16 cellular contexts compared by ENCODE assay signal in genomic region chr3:135161425-135161824, GRCh38.
A peak's percentile ranks its signal among the peaks of the same experiment; 100 is the strongest.
DNase-seq lines count a peak whose midpoint lies in the region; ATAC-seq and TF ChIP-seq lines count a peak whose summit lies in the region.
"Had no signal": no experiment of that assay in that cellular context is flagged by ENCODE, and none has a peak within 500 bp of the region (broad histone marks: within the 10 kb centered on the region; RNA-seq: fewer than 3 reads in every experiment).

No MANE protein-coding gene starts in this region.

- ATAC-seq in GM23338 (peak; percentile 80), WTC11 (peak; percentile 73)

- no peaks in the 10 kb centered on the region for H3K36me3 Mint-ChIP-seq in GM23338 (ENCODE audit: low read depth)
- no peaks in the 10 kb centered on the region for H3K36me3 Mint-ChIP-seq in WTC11
- H3K36me3 Mint-ChIP-seq: CD4-positive, CD25-positive, alpha-beta regulatory T cell had no signal

- H4K8ac ChIP-seq in neuronal stem cell (ENCODE audit: low read depth, low read length), result no peak overlapping the region

- no peak overlapping the region for H4K91ac ChIP-seq in neuronal stem cell (ENCODE audit: low read depth, low read length, poor library complexity)

- H2BK12ac ChIP-seq in neuronal stem cell (ENCODE audit: low read length), result no peak overlapping the region

- H2AFZ ChIP-seq in GM23338 (no peak overlapping the region), neuronal stem cell (ENCODE audit: low read length) (no peak overlapping the region)
- H2AFZ ChIP-seq: GM23248 had no signal

- POLR2A ChIA-PET in WTC11 (lab: Charles Lee), result interaction anchor here (0.7 kb wide), 1 partner anchor 9 kb away, joined by 3 read pairs; no protein-coding TSS in a partner anchor

- H2BK15ac ChIP-seq in neuronal stem cell (ENCODE audit: low read length), result no peak overlapping the region

- H3K4me1 Mint-ChIP-seq in GM23338, result peaks cover 21% of the 10 kb centered on the region
- peaks cover 29% of the 10 kb centered on the region for H3K4me1 Mint-ChIP-seq in WTC11
- H3K4me1 Mint-ChIP-seq: CD4-positive, CD25-positive, alpha-beta regulatory T cell had no signal

- CTCF ChIA-PET in WTC11 (lab: Charles Lee), result interaction anchor here (0.8 to 1.6 kb wide), 4 partner anchors 78 to 367 kb away, joined by 3 to 11 read pairs (median 6); partner anchors contain the start of gene EPHB1

- peaks cover 5% of the 10 kb centered on the region for H3K27me3 Mint-ChIP-seq in GM23338 (ENCODE audit: insufficient read depth, low read depth, poor library complexity)
- H3K27me3 Mint-ChIP-seq in WTC11 (ENCODE audit: low read depth), result peaks cover 3% of the 10 kb centered on the region; the same call in 1 of the 2 replicates
- H3K27me3 Mint-ChIP-seq: CD4-positive, CD25-positive, alpha-beta regulatory T cell had no signal

- H3K79me2 ChIP-seq in GM23338 (replicated peaks; ENCODE audit: insufficient read depth), result no peaks in the 10 kb centered on the region

- DNase-seq in GM23338 (ENCODE audit: low spot score), result peak; percentile 13
- no peak for DNase-seq in WTC11 (ENCODE audit: low spot score)
- DNase-seq in iPS-NIHi11 (ENCODE audit: low spot score), result peak; percentile 17
- peak; percentile 11 for DNase-seq in neuronal stem cell (ENCODE audit: low spot score)
- DNase-seq in NCI-H2196 (lab: John Stamatoyannopoulos, UW; ENCODE audit: unreplicated experiment), result no peak
- DNase-seq in CD1c-positive myeloid dendritic cell (ENCODE audit: extremely low spot score), result no peak
- no peak for DNase-seq in GOT3 (lab: John Stamatoyannopoulos, UW)
- DNase-seq: 8988T; AML-193; CD4-positive, CD25-positive, alpha-beta regulatory T cell; DMS53; GM23248; HCEC 1CT; IMR-90; KBM-7 had no signal

- H3K79me1 ChIP-seq in neuronal stem cell (ENCODE audit: low read depth, low read length), result no peaks in the 10 kb centered on the region

- H3K36me3 ChIP-seq in GM23338 (ENCODE audit: insufficient read depth) (no peaks in the 10 kb centered on the region), neuronal stem cell (replicated peaks in 1 of 2; ENCODE audit: control insufficient read depth in 2 of 2, insufficient read depth in 2 of 2, low read length in 2 of 2) (no peaks in the 10 kb centered on the region)
- H3K36me3 ChIP-seq: BLaER1 had no signal

- no peak overlapping the region for H3K27ac Mint-ChIP-seq in GM23338
- no peak overlapping the region for H3K27ac Mint-ChIP-seq in WTC11
- H3K27ac Mint-ChIP-seq: CD4-positive, CD25-positive, alpha-beta regulatory T cell had no signal

- no peak overlapping the region for H3K9ac ChIP-seq in neuronal stem cell (ENCODE audit: low read depth, low read length, poor library complexity)
- H3K9ac ChIP-seq: BLaER1, GM23248 had no signal

- H3K9me2 ChIP-seq in GM23338 (ENCODE audit: insufficient read depth), result no peaks in the 10 kb centered on the region

- no peaks in the 10 kb centered on the region for H3K9me3 Mint-ChIP-seq in GM23338
- no peaks in the 10 kb centered on the region for H3K9me3 Mint-ChIP-seq in WTC11
- H3K9me3 Mint-ChIP-seq: CD4-positive, CD25-positive, alpha-beta regulatory T cell had no signal

- no peak overlapping the region for H3K4me3 Mint-ChIP-seq in GM23338
- H3K4me3 Mint-ChIP-seq in WTC11, result no peak overlapping the region
- H3K4me3 Mint-ChIP-seq: CD4-positive, CD25-positive, alpha-beta regulatory T cell had no signal

- no peak overlapping the region for H2AK5ac ChIP-seq in neuronal stem cell (ENCODE audit: low read depth, low read length)

- H3K4me2 ChIP-seq in GM23338 (no peak overlapping the region), neuronal stem cell (ENCODE audit: insufficient read depth, low read length, poor library complexity, severe bottlenecking) (no peak overlapping the region)
- H3K4me2 ChIP-seq: BLaER1 had no signal

- H3K27me3 ChIP-seq in GM23338 (ENCODE audit: insufficient read depth) (no peaks in the 10 kb centered on the region), neuronal stem cell (ENCODE audit: control insufficient read depth in 3 of 3, insufficient read depth in 3 of 3, low read depth in 1 of 3, low read length in 3 of 3) (no peaks in the 10 kb centered on the region)
- H3K27me3 ChIP-seq: BLaER1 had no signal

- no CpG with 5 or more reads among the region's 1 CpG for WGBS in neuronal stem cell (ENCODE audit: extremely low coverage in 2 of 2, insufficient read length in 2 of 2, insufficient replicate concordance in 1 of 2), 2 donors

- no peak overlapping the region for H3K14ac ChIP-seq in neuronal stem cell (ENCODE audit: low read length)

- no peak overlapping the region for H3K23ac ChIP-seq in neuronal stem cell (ENCODE audit: low read depth, low read length, poor library complexity)

- H3K9me3 ChIP-seq in neuronal stem cell (replicated peaks in 1 of 2; ENCODE audit: control insufficient read depth in 2 of 2, insufficient read depth in 1 of 2, low read depth in 1 of 2, low read length in 2 of 2), result no peaks in the 10 kb centered on the region
- H3K9me3 ChIP-seq: BLaER1 had no signal

- H3K18ac ChIP-seq in neuronal stem cell (ENCODE audit: low read length), result no peak overlapping the region

- H3K4ac ChIP-seq in neuronal stem cell (ENCODE audit: low read length), result no peak overlapping the region

- H2BK5ac ChIP-seq in neuronal stem cell (ENCODE audit: low read length), result no peak overlapping the region

- H3K4me1 ChIP-seq in GM23338 (ENCODE audit: insufficient read depth), result peaks cover 7% of the 10 kb centered on the region
- H3K4me1 ChIP-seq in neuronal stem cell (ENCODE audit: control insufficient read depth in 2 of 2, insufficient read depth in 1 of 2, low read depth in 1 of 2, low read length in 2 of 2), result peaks cover 6 to 18% of the 10 kb centered on the region in 2 donors
- H3K4me1 ChIP-seq: BLaER1 had no signal

- no peak overlapping the region for H3K27ac ChIP-seq in GM23338 (ENCODE audit: low read depth)
- H3K27ac ChIP-seq in neuronal stem cell (replicated peaks; ENCODE audit: low read length), result no peak overlapping the region
- H3K27ac ChIP-seq: BLaER1, GM23248 had no signal

- H4K20me1 ChIP-seq in GM23338 (replicated peaks; ENCODE audit: insufficient read depth), result no peaks in the 10 kb centered on the region
- H4K20me1 ChIP-seq: BLaER1 had no signal

- no peak overlapping the region for H3K4me3 ChIP-seq in GM23338
- H3K4me3 ChIP-seq in neuronal stem cell (ENCODE audit: low read length in 2 of 2), result no peak overlapping the region
- H3K4me3 ChIP-seq: BLaER1, GM23248 had no signal

- no peaks in the 10 kb centered on the region for H3F3A ChIP-seq in GM23338 (replicated peaks; ENCODE audit: low read depth)

- no peak overlapping the region for H2BK120ac ChIP-seq in neuronal stem cell (ENCODE audit: low read depth, low read length)

- TF ChIP-seq CTCF in GM23338 (conservative IDR thresholded peaks at IDR 0.05; ENCODE audit: low read depth in 2 of 2), result peak in 1 of 2 experiments; percentile 35; a peak in 2 of 4 replicates
- no peak for TF ChIP-seq CTCF in WTC11 (IDR thresholded peaks at IDR 0.05)

TF ChIP-seq in GM23338, 12 proteins besides CTCF, POLR2A, EP300 and RAD21 (continues in another document):
- no peak for TF ChIP-seq NANOG (IDR thresholded peaks at IDR 0.05; ENCODE audit: borderline replicate concordance)

TF ChIP-seq in WTC11, 78 proteins besides CTCF, POLR2A, EP300 and RAD21:
- TF ChIP-seq PRRX2 (CRISPR knock-in tag; IDR thresholded peaks at IDR 0.05) (no peak), SMAD3 (CRISPR knock-in tag; IDR thresholded peaks at IDR 0.05; ENCODE audit: borderline replicate concordance) (no peak), ZNF423 (CRISPR knock-in tag; IDR thresholded peaks at IDR 0.05) (no peak), ERG (CRISPR knock-in tag; IDR thresholded peaks at IDR 0.05) (no peak), SMAD4 (CRISPR knock-in tag; IDR thresholded peaks at IDR 0.05) (no peak), FOXP4 (CRISPR knock-in tag; IDR thresholded peaks at IDR 0.05) (no peak), NR1H2 (CRISPR knock-in tag; IDR thresholded peaks at IDR 0.05) (no peak), ZNF121 (CRISPR knock-in tag; IDR thresholded peaks at IDR 0.05) (no peak)
TF ChIP-seq in WTC11: peak in this region for 0.

Comparison
In these comparisons a context has a peak if more than half of its experiments do, and no peak if none do; other contexts are left out.
1. DNase-seq: peak in GM23338 (single experiment), iPS-NIHi11 (single experiment) and neuronal stem cell (single experiment); none in WTC11 (single experiment), NCI-H2196 (single experiment), CD1c-positive myeloid dendritic cell (single experiment) and GOT3 (single experiment).